ENCODE assay signal across 1 cellular context in genomic region chr4:74439952-74440351, GRCh38.
TF ChIP-seq lines count a peak whose summit lies in the region.

No MANE protein-coding gene starts in this region.

TF ChIP-seq in H1, 55 proteins besides CTCF, POLR2A, EP300 and RAD21:
- TF ChIP-seq TBP (IDR thresholded peaks at IDR 0.05; ENCODE audit: low read depth, low read length) (no peak), SIX5 (IDR thresholded peaks at IDR 0.05; ENCODE audit: low read depth, low read length) (no peak), MAFK (IDR thresholded peaks at IDR 0.05; ENCODE audit: low read depth, low read length) (no peak), HDAC2 (IDR thresholded peaks at IDR 0.05; ENCODE audit: borderline replicate concordance in 1 of 2, low read depth in 2 of 2, low read length in 2 of 2) (no peak), ZNF274 (IDR thresholded peaks at IDR 0.05; ENCODE audit: borderline replicate concordance, extremely low read depth, low read length) (no peak), RNF2 (IDR thresholded peaks at IDR 0.05; ENCODE audit: borderline replicate concordance, low read depth, low read length, missing control alignments, poor library complexity, severe bottlenecking) (no peak), TAF1 (IDR thresholded peaks at IDR 0.05; ENCODE audit: low read depth, low read length) (no peak), GTF2F1 (IDR thresholded peaks at IDR 0.05; ENCODE audit: borderline replicate concordance, low read depth, low read length) (no peak)
